In genomic region chr19:16896913-16897571, GRCh38 we compare ENCODE assay signal across 8 cellular contexts. TPM values are rescaled to one million over a fixed set of nuclear protein-coding genes. Genes with fewer than 3 reads are reported as not detected.
A peak's percentile ranks its signal among the peaks of the same experiment; 100 is the strongest.
DNase-seq lines count a peak whose midpoint lies in the region; ATAC-seq and TF ChIP-seq lines count a peak whose summit lies in the region.

No MANE protein-coding gene starts in this region.

- no peak for TF ChIP-seq EP300 in tibial nerve (IDR thresholded peaks at IDR 0.05)

- peaks cover 21 to 38% (median 22%) of the 10 kb centered on the region in 3 donors for H3K4me1 Mint-ChIP-seq in T-cell

- peak; percentile 46 to 66 (median 59) for ATAC-seq in T-cell (replicated peaks in 1 of 4)

- H3K27me3 Mint-ChIP-seq in T-cell, result peaks cover 27 to 32% of the 10 kb centered on the region in 2 donors

- intact Hi-C loops in adrenal gland (cut with DNase I), result no loop called here
- intact Hi-C loops in left ventricle myocardium inferior (cut with micrococcal nuclease), result no loop called here

- POLR2A ChIA-PET in T-cell (lab: Charles Lee), result no interaction called here

- peak overlapping the region in 3 of 4 donors; percentile 6 to 81 (median 58) for H3K4me3 ChIP-seq in adrenal gland
- peak overlapping the region; percentile 71 for H3K4me3 ChIP-seq in left ventricle myocardium inferior
- peak overlapping the region; percentile 50 to 68 (median 57) for H3K4me3 ChIP-seq in tibial nerve

- H3K4me1 ChIP-seq in adrenal gland (replicated peaks in 1 of 2) (peaks cover 10 to 12% of the 10 kb centered on the region in 2 donors), left ventricle myocardium inferior (peaks cover 37% of the 10 kb centered on the region), tibial nerve (peaks cover 0 to 25% (median 13%) of the 10 kb centered on the region in 4 donors)

- H3K27ac Mint-ChIP-seq in T-cell, result no peak overlapping the region

- H3K27me3 ChIP-seq in adrenal gland (no peaks in the 10 kb centered on the region), left ventricle myocardium inferior (ENCODE audit: low read depth) (peaks cover 6% of the 10 kb centered on the region), tibial nerve (no peaks in the 10 kb centered on the region)

- CTCF ChIA-PET in T-cell (lab: Charles Lee), result no interaction called here

- peak overlapping the region; percentile 60 to 75 (median 66) for H3K4me3 Mint-ChIP-seq in T-cell

- H3K9me3 Mint-ChIP-seq in T-cell, result no peaks in the 10 kb centered on the region

- H3K27ac ChIP-seq in adrenal gland (peak overlapping the region; percentile 43 to 90 (median 72)), left ventricle myocardium inferior (replicated peaks) (peak overlapping the region; percentile 87), tibial nerve (peak overlapping the region; percentile 67 to 85 (median 80))

- DNase-seq in NCI-H1436 (lab: John Stamatoyannopoulos, UW) (peak; percentile 23), NCI-H1436 treated with DMSO at 0.1 percent for 48 hours (lab: John Stamatoyannopoulos, UW) (no peak), HK-2 (ENCODE audit: unreplicated experiment) (peak; percentile 98), T-cell (peak in 33 of 34 experiments; percentile 9 to 66 (median 42)), adrenal gland (peak; percentile 95 to 98 (median 97)), left ventricle myocardium inferior (peak; percentile 94), pons (ENCODE audit: low spot score) (peak; percentile 41), tibial nerve (ENCODE audit: low spot score in 2 of 2) (peak; percentile 89 to 97)

- H3K36me3 ChIP-seq in adrenal gland (replicated peaks in 1 of 2) (no peaks in the 10 kb centered on the region), left ventricle myocardium inferior (no peaks in the 10 kb centered on the region), tibial nerve (no peaks in the 10 kb centered on the region)

- TF ChIP-seq CTCF in adrenal gland (IDR thresholded peaks at IDR 0.05), result no peak
- no peak for TF ChIP-seq CTCF in left ventricle myocardium inferior (IDR thresholded peaks at IDR 0.05; ENCODE audit: borderline replicate concordance)
- TF ChIP-seq CTCF in tibial nerve (IDR thresholded peaks at IDR 0.05), result no peak

- WGBS in adrenal gland, 4 donors, result 1 to 3% (median 2%) methylated on average over 14 to 46 of the region's 46 CpGs
- 1 to 2% methylated on average over 32 to 39 of the region's 46 CpGs for WGBS in tibial nerve, 2 donors

- H3K9me3 ChIP-seq in adrenal gland (replicated peaks in 1 of 3) (no peaks in the 10 kb centered on the region), left ventricle myocardium inferior (replicated peaks) (no peaks in the 10 kb centered on the region), tibial nerve (no peaks in the 10 kb centered on the region)

- H3K36me3 Mint-ChIP-seq in T-cell, result no peaks in the 10 kb centered on the region

- no peak for TF ChIP-seq POLR2A in adrenal gland (IDR thresholded peaks at IDR 0.05)
- no peak for TF ChIP-seq POLR2A in tibial nerve (IDR thresholded peaks at IDR 0.05)

RNA-seq across cellular contexts. Expression of gene F2RL3, which starts 8.2 kb away (rescaled TPM):
- total RNA-seq in T-cell (under 1 TPM in 3 of 5 donors, not detected in 2; 0.15 to 0.44 (median 0.30) TPM), adrenal gland (1 to 10 TPM in 7 of 8 donors, under 1 TPM in 1; 0.83 to 3.8 (median 2.2) TPM), left ventricle myocardium inferior (1.1 TPM), tibial nerve (10 to 100 TPM in 1 of 4 donors, 1 to 10 TPM in 3; 1.3 to 12.9 (median 1.8) TPM)
- polyA plus RNA-seq in adrenal gland, result 1 to 10 TPM in 2 of 3 donors, under 1 TPM in 1; 0.62 to 3.1 (median 3.0) TPM
